ENCODE assay signal across 18 cellular contexts in the genomic region with DNA sequence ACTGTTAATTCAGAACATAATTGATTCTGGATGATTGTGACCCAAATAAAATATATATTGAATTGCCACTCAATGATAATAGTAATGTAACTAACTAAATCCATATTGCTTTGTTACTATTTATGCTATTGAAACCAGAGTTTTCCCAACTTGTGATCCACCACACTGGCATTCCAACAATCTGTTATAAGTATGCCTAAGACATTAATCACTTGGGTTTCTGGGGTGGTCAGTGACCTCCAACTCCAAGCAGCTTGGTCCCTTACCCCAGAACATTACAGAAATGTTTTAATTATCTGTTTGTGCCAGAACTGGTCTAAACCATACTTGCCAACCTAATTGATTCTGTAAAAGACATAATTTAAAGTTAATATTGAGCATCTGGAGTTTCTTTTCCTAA. TPM values are rescaled to one million over a fixed set of nuclear protein-coding genes. Genes with fewer than 3 reads are reported as not detected.
DNase-seq lines count a peak whose midpoint lies in the region; ATAC-seq, FAIRE-seq and TF ChIP-seq lines count a peak whose summit lies in the region.
"Had no signal": no experiment of that assay in that cellular context is flagged by ENCODE, and none has a peak within 500 bp of the region (broad histone marks: within the 10 kb centered on the region; RNA-seq: fewer than 3 reads in every experiment).

No MANE protein-coding gene starts in this region.

- intact Hi-C loops in body of pancreas (cut with DNase I): no loop called here

- in situ Hi-C loops in ACHN (cut with HindIII; ENCODE audit: low pct_ligation_motif_present, low pct_unique_long_range_greater_than_20kb, low sequenced_read_pairs): no loop called here
- in situ Hi-C loops in astrocyte of the cerebellum (cut with HindIII; ENCODE audit: low sequenced_read_pairs): no loop called here

- TF ChIP-seq POLR2A in body of pancreas (IDR thresholded peaks at IDR 0.05): no peak

- DNase-seq in ACHN (peak; percentile 84), HS-5 (ENCODE audit: low read depth) (peak; percentile 74), astrocyte of the cerebellum (ENCODE audit: low read depth) (peak; percentile 11), iris pigment epithelial cell (ENCODE audit: low read depth) (peak; percentile 78), D341Med (ENCODE audit: low spot score) (no peak), small intestine (no peak), NAMALWA (ENCODE audit: low spot score) (no peak), body of pancreas (no peak)
- DNase-seq: activated CD4-positive, alpha-beta T cell treated with anti-CD3 and anti-CD28 coated beads for 4 hours; Calu3; hypothalamus; stimulated activated CD8-positive, alpha-beta memory T cell treated with anti-CD3 and anti-CD28 coated beads, Interleukin-4, amount 100 ng/mL, for 48 hours; testis had no signal

- H3K4me1 ChIP-seq in small intestine (ENCODE audit: control insufficient read depth in 2 of 2, insufficient read depth in 1 of 2, low read depth in 1 of 2, low read length in 1 of 2): no peaks in the 10 kb centered on the region
- H3K4me1 ChIP-seq in body of pancreas: peaks cover 12% of the 10 kb centered on the region
- H3K4me1 ChIP-seq: right atrium auricular region, testis had no signal

- FAIRE-seq in small intestine (lab: Jason Lieb, UNC): no peak

- H3K27me3 ChIP-seq in small intestine (ENCODE audit: control insufficient read depth in 2 of 2, insufficient read depth in 2 of 2, low read length in 2 of 2): no peaks in the 10 kb centered on the region
- H3K27me3 ChIP-seq in body of pancreas: no peaks in the 10 kb centered on the region
- H3K27me3 ChIP-seq: right atrium auricular region, testis had no signal

- H3K4me3 ChIP-seq in astrocyte of the cerebellum (ENCODE audit: low read depth, low read length) (no peak overlapping the region), small intestine (ENCODE audit: low read depth in 1 of 2, low read length in 2 of 2) (no peak overlapping the region), body of pancreas (no peak overlapping the region)
- H3K4me3 ChIP-seq: right atrium auricular region, testis had no signal

- no peak for ATAC-seq in body of pancreas

- TF ChIP-seq CTCF in astrocyte of the cerebellum (IDR thresholded peaks at IDR 0.05; ENCODE audit: low read depth, low read length, missing control alignments) (no peak), body of pancreas (IDR thresholded peaks at IDR 0.05) (no peak)

- H3K9me3 ChIP-seq in small intestine (ENCODE audit: control insufficient read depth, low read depth) (no peaks in the 10 kb centered on the region), body of pancreas (no peaks in the 10 kb centered on the region)
- H3K9me3 ChIP-seq: right atrium auricular region, testis had no signal

- H3K36me3 ChIP-seq in small intestine (ENCODE audit: control insufficient read depth in 2 of 2, insufficient read depth in 2 of 2, low read length in 2 of 2): no peaks in the 10 kb centered on the region
- H3K36me3 ChIP-seq in body of pancreas (replicated peaks in 1 of 2; ENCODE audit: insufficient read depth in 1 of 2, low read depth in 2 of 2): no peaks in the 10 kb centered on the region
- H3K36me3 ChIP-seq: right atrium auricular region had no signal

- H3K27ac ChIP-seq in small intestine (ENCODE audit: low read depth in 1 of 2, low read length in 1 of 2) (no peak overlapping the region), body of pancreas (no peak overlapping the region)
- H3K27ac ChIP-seq: right atrium auricular region, testis had no signal

RNA-seq across cellular contexts. Expression of a gene that starts 14.6 kb away (rescaled TPM):
- 1 to 10 TPM in 2 of 3 donors, under 1 TPM in 1; 0.27 to 3.1 (median 1.8) TPM for polyA plus RNA-seq in small intestine
- total RNA-seq in body of pancreas: 10 to 100 TPM in 1 of 2 donors, 1 to 10 TPM in 1; 3.6 to 16.9 TPM

RNA-seq across cellular contexts. Expression of a gene that starts 19.0 kb away (rescaled TPM):
- not detected for polyA plus RNA-seq in small intestine
- not detected for total RNA-seq in body of pancreas
- total RNA-seq: A673; Calu3; liver; right atrium auricular region; T-helper 2 cell treated with Interferon-gamma antibody and Interleukin-4, amounts not matched to agents 100 ng/mL and 5 ng/mL, for 36 hours had no signal
- polyA plus RNA-seq: liver, neural cell had no signal

Comparison
In these comparisons a context has a peak if more than half of its experiments do, and no peak if none do; other contexts are left out.
1. DNase-seq: peak in ACHN (single experiment), HS-5 (single experiment), astrocyte of the cerebellum (single experiment) and iris pigment epithelial cell (single experiment); none in D341Med (single experiment), small intestine (single experiment), NAMALWA (single experiment) and body of pancreas (0 of 4).